8 cellular contexts compared by ENCODE assay signal in the genomic region with DNA sequence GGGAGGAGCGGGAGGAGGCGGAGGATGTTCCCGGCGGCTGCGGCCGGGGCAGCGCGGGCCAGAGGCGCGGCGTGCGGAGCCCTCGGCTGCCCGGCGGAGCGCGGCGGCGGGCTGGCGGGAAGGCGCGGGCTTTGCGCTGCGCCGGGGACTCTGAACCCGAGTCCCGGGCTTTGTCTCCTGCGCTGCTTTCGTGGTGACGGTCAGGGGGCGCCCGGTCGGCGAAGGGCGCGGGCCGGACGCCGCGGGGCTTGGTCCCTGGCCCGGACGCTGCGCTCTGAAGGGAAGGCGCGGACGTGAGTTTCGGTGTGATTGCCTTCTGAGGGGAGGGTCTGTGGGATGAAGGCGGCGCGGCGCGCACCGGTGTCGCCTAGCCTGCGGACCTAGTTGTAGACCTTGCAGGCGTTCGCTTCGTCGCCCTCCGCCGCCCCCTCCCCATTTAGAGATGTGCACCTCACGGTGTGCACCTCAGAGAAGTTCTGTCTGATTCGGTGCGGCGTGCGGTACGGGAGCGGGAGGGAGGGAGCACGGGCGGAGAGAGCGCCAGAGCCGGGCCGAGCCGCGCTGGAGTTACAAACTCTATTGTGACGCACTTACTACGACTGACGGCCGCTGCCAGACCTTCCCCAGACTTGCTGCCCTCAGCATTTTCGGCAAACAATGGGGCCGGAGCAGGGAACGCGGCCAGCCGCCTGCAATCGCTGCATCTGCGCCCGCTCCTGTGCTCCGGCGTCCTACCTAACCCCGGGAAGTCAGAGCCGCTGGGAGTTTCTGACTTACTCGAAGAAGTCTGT. TPM values are rescaled to one million over a fixed set of nuclear protein-coding genes. Genes with fewer than 3 reads are reported as not detected.
DNase-seq lines count a peak whose midpoint lies in the region; ATAC-seq, FAIRE-seq and TF ChIP-seq lines count a peak whose summit lies in the region.

No MANE protein-coding gene starts in this region.

- H3K9me3 ChIP-seq in pancreas = no peaks in the 10 kb centered on the region

- H3K27ac ChIP-seq in pancreas = peak overlapping the region; percentile 82 to 87 (median 84)

- peaks cover 0 to 13% (median 0%) of the 10 kb centered on the region in 4 donors for H3K27me3 ChIP-seq in pancreas

- intact Hi-C loops in left ventricle myocardium superior (cut with micrococcal nuclease) = no loop called here
- intact Hi-C loops in pancreas (cut with DNase I) = no loop called here

- peak; percentile 81 for DNase-seq in Daoy (ENCODE audit: low read depth)
- DNase-seq in HT1080 (ENCODE audit: low read depth) = peak; percentile 64
- DNase-seq in SHP77 (lab: John Stamatoyannopoulos, UW) = peak; percentile 54 to 72
- DNase-seq in anterior cingulate cortex (lab: John Stamatoyannopoulos, UW) = peak in 50 of 58 donors; percentile 17 to 78 (median 46)
- DNase-seq in left ventricle myocardium superior = peak; percentile 90
- peak; percentile 80 to 94 (median 85) for DNase-seq in pancreas

- FAIRE-seq in pancreas (lab: Jason Lieb, UNC) = no peak

- ATAC-seq in left ventricle myocardium superior (peak; percentile 51), pancreas (peak; percentile 32 to 52 (median 40)), GM19328 (IDR thresholded peaks at IDR 0.05; ENCODE audit: unreplicated experiment) (no peak), HG02623 (IDR thresholded peaks at IDR 0.05; ENCODE audit: unreplicated experiment) (no peak)

- no peak for TF ChIP-seq CTCF in pancreas (IDR thresholded peaks at IDR 0.05)

- peak overlapping the region; percentile 67 to 88 (median 76) for H3K4me3 ChIP-seq in pancreas

- peaks cover 3 to 6% (median 4%) of the 10 kb centered on the region in 3 donors for H3K4me1 ChIP-seq in pancreas

- WGBS in pancreas, 2 donors = 0 to 1% methylated on average over 84 to 92 of the region's 92 CpGs

- no peaks in the 10 kb centered on the region for H3K36me3 ChIP-seq in pancreas

RNA-seq across cellular contexts. Expression of a gene that starts 2.1 kb away (rescaled TPM):
- 2.4 and 4.8 TPM in 2 replicates for total RNA-seq in Daoy (2014; rRNA removed; shearing (Covaris generic))
- 2.5 and 5.4 TPM in 2 replicates for total RNA-seq in HT1080 (2014; rRNA removed; shearing (Covaris generic))
- 4.8 and 6.9 TPM in 2 replicates for polyA plus RNA-seq in HT1080 (2015; cell fraction: cytosol; rRNA removed)
- 4.6 and 5.5 TPM in 2 replicates for polyA plus RNA-seq in HT1080 (2015; cell fraction: nucleus; rRNA removed)
- 10.1 TPM for total RNA-seq in left ventricle myocardium superior
- 10 to 100 TPM in 3 of 6 donors, 1 to 10 TPM in 3; 5.5 to 14.9 (median 10.0) TPM for total RNA-seq in pancreas
- 1 to 10 TPM; 2.7 to 4.4 TPM for polyA plus RNA-seq in pancreas

Comparison
In these comparisons a context has a peak if more than half of its experiments do, and no peak if none do; other contexts are left out.
1. ATAC-seq: peak in left ventricle myocardium superior (single experiment) and pancreas (4 of 4); none in GM19328 (single experiment) and HG02623 (single experiment).
2. Peak in every context shown above with its lines, with median percentiles within 50 percentile points of each other: DNase-seq.